Comparison of ENCODE assay signal across 9 cellular contexts in the genomic region with DNA sequence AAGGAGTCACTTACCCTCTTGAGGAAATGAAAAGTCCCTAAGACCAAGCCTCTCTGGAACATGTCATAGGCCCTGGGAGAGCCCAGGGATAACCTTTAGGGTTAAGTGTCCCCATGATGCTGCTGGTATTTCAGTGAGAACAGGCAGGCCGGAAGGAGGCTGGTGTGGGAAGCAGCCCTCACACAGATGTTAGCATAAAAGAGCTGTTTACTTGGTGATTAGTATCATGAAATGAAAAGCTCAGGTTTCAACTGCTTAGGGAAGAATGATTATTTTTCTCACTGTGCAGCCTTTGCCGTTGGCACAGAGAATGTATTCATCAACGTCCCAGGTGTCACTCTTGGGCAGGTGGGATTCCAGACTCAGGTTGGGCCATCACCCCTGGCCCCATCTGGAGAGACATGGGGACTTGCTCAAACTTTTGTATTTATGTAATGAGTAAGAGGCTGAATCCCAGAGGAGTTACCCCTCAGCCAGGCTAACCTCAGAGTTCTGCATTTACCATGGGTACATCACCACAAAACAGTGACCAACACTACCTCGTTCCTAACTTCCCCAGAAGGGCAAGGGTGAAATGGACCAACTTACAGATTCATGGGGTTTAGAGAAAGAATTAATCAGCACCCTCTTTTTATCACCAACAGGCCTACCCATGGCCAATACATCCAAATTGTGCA.
DNase-seq lines count a peak whose midpoint lies in the region; ATAC-seq and TF ChIP-seq lines count a peak whose summit lies in the region.
"Had no signal": no experiment of that assay in that cellular context is flagged by ENCODE, and none has a peak within 500 bp of the region (broad histone marks: within the 10 kb centered on the region; RNA-seq: fewer than 3 reads in every experiment).

No MANE protein-coding gene starts in this region.

- no peaks in the 10 kb centered on the region for H3K27me3 Mint-ChIP-seq in naive thymus-derived CD4-positive, alpha-beta T cell
- peaks cover 1% of the 10 kb centered on the region for H3K27me3 Mint-ChIP-seq in activated CD8-positive, alpha-beta T cell treated with anti-CD3 and anti-CD28 coated beads for 36 hours
- H3K27me3 Mint-ChIP-seq: activated naive CD8-positive, alpha-beta T cell treated with anti-CD3 and anti-CD28 coated beads, Interleukin-2, amount 50 U/mL, for 24 hours had no signal

- H3K4me3 ChIP-seq in choroid plexus epithelial cell (ENCODE audit: low read depth, low read length) (no peak overlapping the region), prostate gland (no peak overlapping the region)
- no peak overlapping the region for H3K4me3 ChIP-seq in naive thymus-derived CD4-positive, alpha-beta T cell (ENCODE audit: low read length)

- H3K4me1 ChIP-seq in prostate gland (replicated peaks), result peaks cover 2% of the 10 kb centered on the region
- H3K4me1 ChIP-seq in naive thymus-derived CD4-positive, alpha-beta T cell (ENCODE audit: control insufficient read depth in 2 of 2, insufficient read depth in 2 of 2, low read length in 2 of 2), result no peaks in the 10 kb centered on the region

- no peak overlapping the region for H3K27ac Mint-ChIP-seq in naive thymus-derived CD4-positive, alpha-beta T cell
- H3K27ac Mint-ChIP-seq in activated CD8-positive, alpha-beta T cell treated with anti-CD3 and anti-CD28 coated beads for 36 hours, result no peak overlapping the region
- H3K27ac Mint-ChIP-seq: activated naive CD8-positive, alpha-beta T cell treated with anti-CD3 and anti-CD28 coated beads, Interleukin-2, amount 50 U/mL, for 24 hours had no signal

- 37% methylated on average over 4 of the region's 4 CpGs for WGBS in prostate gland

- CTCF ChIA-PET in RWPE1 (lab: Yijun Ruan, JAX), result no interaction called here
- CTCF ChIA-PET in naive thymus-derived CD4-positive, alpha-beta T cell (lab: Charles Lee), result no interaction called here
- CTCF ChIA-PET in activated CD8-positive, alpha-beta T cell treated with anti-CD3 and anti-CD28 coated beads for 36 hours (lab: Charles Lee), result no interaction called here

- ATAC-seq in GM18858 (IDR thresholded peaks at IDR 0.05; ENCODE audit: unreplicated experiment), result peak; percentile 48
- ATAC-seq in naive thymus-derived CD4-positive, alpha-beta T cell, result no peak
- ATAC-seq in activated CD8-positive, alpha-beta T cell treated with anti-CD3 and anti-CD28 coated beads for 36 hours, result no peak
- ATAC-seq: activated naive CD8-positive, alpha-beta T cell treated with anti-CD3 and anti-CD28 coated beads, Interleukin-2, amount 50 U/mL, for 24 hours had no signal

- H3K27me3 ChIP-seq in prostate gland (replicated peaks; ENCODE audit: insufficient read depth), result no peaks in the 10 kb centered on the region
- no peaks in the 10 kb centered on the region for H3K27me3 ChIP-seq in naive thymus-derived CD4-positive, alpha-beta T cell (ENCODE audit: control insufficient read depth in 2 of 2, insufficient read depth in 2 of 2, low read length in 2 of 2)

- no peaks in the 10 kb centered on the region for H3K4me1 Mint-ChIP-seq in naive thymus-derived CD4-positive, alpha-beta T cell
- no peaks in the 10 kb centered on the region for H3K4me1 Mint-ChIP-seq in activated CD8-positive, alpha-beta T cell treated with anti-CD3 and anti-CD28 coated beads for 36 hours (ENCODE audit: low read depth)
- H3K4me1 Mint-ChIP-seq: activated naive CD8-positive, alpha-beta T cell treated with anti-CD3 and anti-CD28 coated beads, Interleukin-2, amount 50 U/mL, for 24 hours had no signal

- H3K4me3 Mint-ChIP-seq in naive thymus-derived CD4-positive, alpha-beta T cell, result no peak overlapping the region
- H3K4me3 Mint-ChIP-seq in activated CD8-positive, alpha-beta T cell treated with anti-CD3 and anti-CD28 coated beads for 36 hours, result no peak overlapping the region
- H3K4me3 Mint-ChIP-seq: activated naive CD8-positive, alpha-beta T cell treated with anti-CD3 and anti-CD28 coated beads, Interleukin-2, amount 50 U/mL, for 24 hours had no signal

- DNase-seq in NCI-H146 treated with DMSO at 0.1 percent for 48 hours (lab: John Stamatoyannopoulos, UW; ENCODE audit: unreplicated experiment) (peak; percentile 93), choroid plexus epithelial cell (ENCODE audit: low read depth) (peak; percentile 88), prostate gland (ENCODE audit: low spot score) (no peak), RWPE1 (ENCODE audit: low spot score) (no peak), midbrain (lab: John Stamatoyannopoulos, UW) (no peak)
- DNase-seq in naive thymus-derived CD4-positive, alpha-beta T cell, result no peak
- DNase-seq in activated CD8-positive, alpha-beta T cell treated with anti-CD3 and anti-CD28 coated beads for 36 hours, result no peak
- DNase-seq: activated naive CD8-positive, alpha-beta T cell treated with anti-CD3 and anti-CD28 coated beads, Interleukin-2, amount 50 U/mL, for 24 hours had no signal

- no peaks in the 10 kb centered on the region for H3K36me3 Mint-ChIP-seq in naive thymus-derived CD4-positive, alpha-beta T cell
- no peaks in the 10 kb centered on the region for H3K36me3 Mint-ChIP-seq in activated CD8-positive, alpha-beta T cell treated with anti-CD3 and anti-CD28 coated beads for 36 hours (ENCODE audit: low read depth)

- POLR2A ChIA-PET in RWPE1 (lab: Yijun Ruan, JAX; ENCODE audit: low non-redundant PET), result no interaction called here
- POLR2A ChIA-PET in naive thymus-derived CD4-positive, alpha-beta T cell (lab: Charles Lee), result no interaction called here
- POLR2A ChIA-PET in activated CD8-positive, alpha-beta T cell treated with anti-CD3 and anti-CD28 coated beads for 36 hours (lab: Charles Lee), result no interaction called here

- H3K9me3 Mint-ChIP-seq in naive thymus-derived CD4-positive, alpha-beta T cell, result peaks cover 0 to 4% (median 0%) of the 10 kb centered on the region in 11 donors
- H3K9me3 Mint-ChIP-seq in activated CD8-positive, alpha-beta T cell treated with anti-CD3 and anti-CD28 coated beads for 36 hours, result peaks cover 2% of the 10 kb centered on the region
- H3K9me3 Mint-ChIP-seq: activated naive CD8-positive, alpha-beta T cell treated with anti-CD3 and anti-CD28 coated beads, Interleukin-2, amount 50 U/mL, for 24 hours had no signal

- no peak for TF ChIP-seq POLR2A in prostate gland (IDR thresholded peaks at IDR 0.05)

- no peaks in the 10 kb centered on the region for H3K36me3 ChIP-seq in prostate gland
- no peaks in the 10 kb centered on the region for H3K36me3 ChIP-seq in naive thymus-derived CD4-positive, alpha-beta T cell (ENCODE audit: control insufficient read depth in 2 of 3, insufficient read depth in 3 of 3, low read length in 3 of 3)

- H3K27ac ChIP-seq in prostate gland (peak overlapping the region; percentile 34 to 45), RWPE1 (no peak overlapping the region)
- H3K27ac ChIP-seq in naive thymus-derived CD4-positive, alpha-beta T cell (ENCODE audit: low read depth, low read length), result no peak overlapping the region

- H3K9me3 ChIP-seq in prostate gland, result no peaks in the 10 kb centered on the region
- no peaks in the 10 kb centered on the region for H3K9me3 ChIP-seq in naive thymus-derived CD4-positive, alpha-beta T cell (ENCODE audit: control insufficient read depth in 2 of 3, low read length in 3 of 3)

- no peak for TF ChIP-seq CTCF in choroid plexus epithelial cell (conservative IDR thresholded peaks at IDR 0.05; ENCODE audit: low read depth, low read length)
- TF ChIP-seq CTCF in prostate gland (IDR thresholded peaks at IDR 0.05), result no peak
- no peak for TF ChIP-seq CTCF in RWPE1 (conservative IDR thresholded peaks at IDR 0.05; ENCODE audit: low read depth)
- no peak for TF ChIP-seq CTCF in activated CD8-positive, alpha-beta T cell treated with anti-CD3 and anti-CD28 coated beads for 36 hours (IDR thresholded peaks at IDR 0.05)

- intact Hi-C loops in prostate gland (cut with DNase I), result no loop called here
- intact Hi-C loops in naive thymus-derived CD4-positive, alpha-beta T cell (cut with micrococcal nuclease), result no loop called here
- intact Hi-C loops in activated CD8-positive, alpha-beta T cell treated with anti-CD3 and anti-CD28 coated beads for 36 hours (cut with micrococcal nuclease), result no loop called here

Comparison
In these comparisons a context has a peak if more than half of its experiments do, and no peak if none do; other contexts are left out.
1. DNase-seq: peak in NCI-H146 treated with DMSO at 0.1 percent for 48 hours (single experiment) and choroid plexus epithelial cell (single experiment); none in prostate gland (single experiment), RWPE1 (single experiment), naive thymus-derived CD4-positive, alpha-beta T cell (0 of 9), activated CD8-positive, alpha-beta T cell treated with anti-CD3 and anti-CD28 coated beads for 36 hours (single experiment) and midbrain (single experiment).
2. H3K27ac ChIP-seq: peak in prostate gland (2 of 2); none in RWPE1 (single experiment) and naive thymus-derived CD4-positive, alpha-beta T cell (single experiment).